Comparison of ENCODE assay signal across 8 cellular contexts in the genomic region with DNA sequence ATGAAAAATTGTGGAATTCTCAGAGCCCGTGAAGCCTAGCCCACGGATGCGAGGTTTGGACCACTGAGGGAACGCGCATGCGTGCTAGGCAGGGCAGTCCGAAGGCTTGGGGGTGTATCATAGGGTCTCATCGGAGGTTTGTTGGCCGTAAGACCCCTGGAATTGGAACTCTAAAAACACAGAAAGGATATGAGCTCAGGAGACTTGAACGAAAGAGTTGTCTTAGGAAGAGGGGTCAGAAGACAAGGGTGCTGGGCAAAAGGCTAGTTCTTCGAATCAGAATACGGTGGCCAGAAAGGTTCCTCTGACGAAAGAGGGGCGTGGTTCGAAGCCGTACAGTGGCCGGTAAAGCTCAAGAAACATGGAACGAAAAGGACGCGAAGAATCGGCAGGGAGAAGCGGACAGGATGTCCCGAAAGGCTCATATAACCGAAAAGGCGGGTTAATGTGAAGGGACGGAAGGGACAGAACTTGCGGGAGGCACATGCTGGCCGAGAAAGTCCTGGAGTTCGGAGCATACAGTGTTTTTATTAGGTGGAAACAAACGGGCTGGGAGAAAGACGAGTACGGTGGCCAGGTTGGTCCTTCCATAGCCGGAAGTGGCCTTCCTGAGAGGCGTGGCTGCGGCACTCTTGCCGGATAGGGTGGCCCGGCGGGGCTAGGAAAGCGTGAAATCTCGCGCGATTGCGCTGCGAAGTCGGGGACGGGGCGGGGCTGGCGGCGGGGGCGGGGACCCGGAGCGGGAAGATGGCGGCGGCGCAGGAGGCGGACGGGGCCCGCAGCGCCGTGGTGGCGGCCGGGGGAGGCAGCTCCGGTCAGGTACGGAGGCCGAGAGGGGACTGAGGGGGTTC. TPM values are rescaled to one million over a fixed set of nuclear protein-coding genes. Genes with fewer than 3 reads are reported as not detected.
DNase-seq lines count a peak whose midpoint lies in the region; ATAC-seq and TF ChIP-seq lines count a peak whose summit lies in the region.

A gene with protein sequence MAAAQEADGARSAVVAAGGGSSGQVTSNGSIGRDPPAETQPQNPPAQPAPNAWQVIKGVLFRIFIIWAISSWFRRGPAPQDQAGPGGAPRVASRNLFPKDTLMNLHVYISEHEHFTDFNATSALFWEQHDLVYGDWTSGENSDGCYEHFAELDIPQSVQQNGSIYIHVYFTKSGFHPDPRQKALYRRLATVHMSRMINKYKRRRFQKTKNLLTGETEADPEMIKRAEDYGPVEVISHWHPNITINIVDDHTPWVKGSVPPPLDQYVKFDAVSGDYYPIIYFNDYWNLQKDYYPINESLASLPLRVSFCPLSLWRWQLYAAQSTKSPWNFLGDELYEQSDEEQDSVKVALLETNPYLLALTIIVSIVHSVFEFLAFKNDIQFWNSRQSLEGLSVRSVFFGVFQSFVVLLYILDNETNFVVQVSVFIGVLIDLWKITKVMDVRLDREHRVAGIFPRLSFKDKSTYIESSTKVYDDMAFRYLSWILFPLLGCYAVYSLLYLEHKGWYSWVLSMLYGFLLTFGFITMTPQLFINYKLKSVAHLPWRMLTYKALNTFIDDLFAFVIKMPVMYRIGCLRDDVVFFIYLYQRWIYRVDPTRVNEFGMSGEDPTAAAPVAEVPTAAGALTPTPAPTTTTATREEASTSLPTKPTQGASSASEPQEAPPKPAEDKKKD (plus strand): TSS at position 732 of the 851 bp plus-strand sequence. CDS start 16 bp downstream, at position 748.

- H3K27me3 ChIP-seq in trophoblast cell (ENCODE audit: insufficient read depth, low read length) (no peaks in the 10 kb centered on the region), tibial nerve (no peaks in the 10 kb centered on the region)

- H3K79me2 ChIP-seq in trophoblast cell (ENCODE audit: control insufficient read depth, insufficient read depth, low read length, poor library complexity): peaks cover 16% of the 10 kb centered on the region

- peak in 1 of 2 donors; percentile 83 for TF ChIP-seq POLR2A in tibial nerve (IDR thresholded peaks at IDR 0.05)

- H3K4me3 Mint-ChIP-seq in T-cell: peak within 1 kb of the TSS; percentile 95 to 98 (median 97)

- H4K91ac ChIP-seq in trophoblast cell (ENCODE audit: low read depth, low read length): peak within 1 kb of the TSS; percentile 93

- peaks cover 11% of the 10 kb centered on the region for H3K79me1 ChIP-seq in trophoblast cell (ENCODE audit: low read length)

- no peaks in the 10 kb centered on the region for H3K27me3 Mint-ChIP-seq in T-cell

- no peak within 1 kb of the TSS for H3K23ac ChIP-seq in trophoblast cell (ENCODE audit: low read length)

- H3K4ac ChIP-seq in trophoblast cell (ENCODE audit: low read depth, low read length): peak within 1 kb of the TSS; percentile 98

- H3K4me2 ChIP-seq in trophoblast cell (ENCODE audit: low read length): peak within 1 kb of the TSS; percentile 91

- H3K4me3 ChIP-seq in trophoblast cell (ENCODE audit: low read depth, low read length) (peak within 1 kb of the TSS; percentile 99), tibial nerve (peak within 1 kb of the TSS; percentile 64 to 100 (median 72))

- H3K18ac ChIP-seq in trophoblast cell (ENCODE audit: low read length): peak within 1 kb of the TSS; percentile 96

- H3K36me3 Mint-ChIP-seq in T-cell: peaks cover 5% of the 10 kb centered on the region

- H2AFZ ChIP-seq in trophoblast cell (ENCODE audit: insufficient read depth, low read length, poor library complexity): peak within 1 kb of the TSS; percentile 78

- POLR2A ChIA-PET in T-cell (lab: Charles Lee): interaction anchor here in 1 of 2 donors (0.5 to 0.8 kb wide), 4 partner anchors 23 to 183 kb away, joined by 3 to 4 read pairs (median 4); no protein-coding TSS in a partner anchor

- H3K9me3 ChIP-seq in trophoblast cell (ENCODE audit: insufficient read depth, low read depth, low read length): no peaks in the 10 kb centered on the region
- H3K9me3 ChIP-seq in tibial nerve: no peaks in the 10 kb centered on the region

- peak; percentile 86 to 98 for TF ChIP-seq EP300 in tibial nerve (IDR thresholded peaks at IDR 0.05)

- DNase-seq in GM13976 (ENCODE audit: low spot score) (peak; percentile 98), NCI-H146 (lab: John Stamatoyannopoulos, UW) (peak; percentile 98), T-cell (peak; percentile 90 to 97 (median 96)), cardiac septum (ENCODE audit: low spot score) (peak; percentile 98), trophoblast cell (peak; percentile 96 to 98), tibial nerve (ENCODE audit: low spot score in 2 of 2) (peak; percentile 93 to 94)

- H3K4me1 Mint-ChIP-seq in T-cell: peaks cover 51 to 56% (median 53%) of the 10 kb centered on the region in 3 donors

- H2BK12ac ChIP-seq in trophoblast cell (ENCODE audit: low read length): peak within 1 kb of the TSS; percentile 34

- H3K9ac ChIP-seq in trophoblast cell (ENCODE audit: low read length): peak within 1 kb of the TSS; percentile 99

- WGBS in adipose tissue, 3 donors: 0 to 1% (median 1%) methylated on average over 59 to 65 of the region's 65 CpGs
- no CpG with 5 or more reads among the region's 65 CpGs for WGBS in trophoblast cell (ENCODE audit: extremely low coverage, insufficient coverage, insufficient read length)
- 1 to 2% methylated on average over 35 to 64 of the region's 65 CpGs for WGBS in tibial nerve, 2 donors

- H3K27ac Mint-ChIP-seq in T-cell: peak within 1 kb of the TSS; percentile 98

- TF ChIP-seq CTCF in GM13976 (IDR thresholded peaks at IDR 0.05; ENCODE audit: borderline replicate concordance, control extremely low read depth, extremely low read depth, insufficient read depth, missing control alignments): no peak
- peak in 2 of 5 experiments; percentile 74 to 78 for TF ChIP-seq CTCF in tibial nerve (IDR thresholded peaks at IDR 0.05)

- H2BK120ac ChIP-seq in trophoblast cell (ENCODE audit: insufficient read depth, low read length, poor library complexity): peak within 1 kb of the TSS; percentile 92

- peak within 1 kb of the TSS; percentile 96 for H4K8ac ChIP-seq in trophoblast cell (ENCODE audit: low read depth, low read length)

- H3K14ac ChIP-seq in trophoblast cell (ENCODE audit: low read length): peak within 1 kb of the TSS; percentile 94

- intact Hi-C loops in cardiac septum (cut with DNase I): loop anchor here (1.0 to 10.0 kb wide), 3 partner anchors 51 to 170 kb away; no protein-coding TSS in a partner anchor

- ATAC-seq in HG02870 (IDR thresholded peaks at IDR 0.05; ENCODE audit: unreplicated experiment) (peak; percentile 78), T-cell (replicated peaks in 1 of 4) (peak; percentile 92 to 95 (median 95))

- H3K36me3 ChIP-seq in trophoblast cell (ENCODE audit: control insufficient read depth in 1 of 2, insufficient read depth in 2 of 2, low read length in 2 of 2): peaks cover 2 to 6% of the 10 kb centered on the region in 2 experiments
- peaks cover 0 to 9% (median 0%) of the 10 kb centered on the region in 3 donors for H3K36me3 ChIP-seq in tibial nerve

- H2BK5ac ChIP-seq in trophoblast cell (ENCODE audit: low read depth, low read length, poor library complexity): peak within 1 kb of the TSS; percentile 96

- peak within 1 kb of the TSS; percentile 98 for H4K12ac ChIP-seq in trophoblast cell (ENCODE audit: low read depth, low read length)

- H3K4me1 ChIP-seq in trophoblast cell (ENCODE audit: control insufficient read depth in 1 of 2, insufficient read depth in 2 of 2, low read length in 2 of 2) (peaks cover 8 to 14% of the 10 kb centered on the region in 2 experiments), tibial nerve (peaks cover 0 to 78% (median 32%) of the 10 kb centered on the region in 4 donors)

- in situ Hi-C loops in GM13976 (cut with MboI; ENCODE audit: low sequenced_read_pairs, unreplicated experiment): loop anchor here (10.0 kb wide), 1 partner anchor 170 kb away; no protein-coding TSS in a partner anchor

- H3K27ac ChIP-seq in adipose tissue (ENCODE audit: low read depth, low read length) (peak within 1 kb of the TSS; percentile 89), trophoblast cell (ENCODE audit: low read depth, low read length) (peak within 1 kb of the TSS; percentile 94), tibial nerve (peak within 1 kb of the TSS; percentile 80 to 97 (median 88))

- H2AK5ac ChIP-seq in trophoblast cell (ENCODE audit: low read length): peak within 1 kb of the TSS; percentile 92

- H3K9me3 Mint-ChIP-seq in T-cell: no peaks in the 10 kb centered on the region

- CTCF ChIA-PET in T-cell (lab: Charles Lee): interaction anchor here in 1 of 2 donors (0.5 to 1.3 kb wide), 4 partner anchors 17 to 185 kb away, joined by 3 to 5 read pairs (median 4); no protein-coding TSS in a partner anchor

RNA-seq across cellular contexts. Expression of the gene that starts here (rescaled TPM):
- 100 to 1,000 TPM in 1 of 5 donors, 10 to 100 TPM in 4; 64.0 to 103 (median 87.6) TPM for total RNA-seq in T-cell
- polyA plus RNA-seq in adipose tissue: 100 to 1,000 TPM in 1 of 3 donors, 10 to 100 TPM in 2; 55.8 to 151 (median 75.7) TPM
- total RNA-seq in cardiac septum: 87.4 TPM
- polyA plus RNA-seq in trophoblast cell (2013): 94.4 and 100 TPM in 2 replicates
- total RNA-seq in tibial nerve: 10 to 100 TPM; 52.3 to 89.4 (median 74.5) TPM

Comparison
In these comparisons a context has a peak if more than half of its experiments do, and no peak if none do; other contexts are left out.
1. Peak in every context shown above with its lines: DNase-seq, ATAC-seq, H3K4me3 ChIP-seq and H3K27ac ChIP-seq.